ENCODE assay signal across 22 cellular contexts in the genomic region with DNA sequence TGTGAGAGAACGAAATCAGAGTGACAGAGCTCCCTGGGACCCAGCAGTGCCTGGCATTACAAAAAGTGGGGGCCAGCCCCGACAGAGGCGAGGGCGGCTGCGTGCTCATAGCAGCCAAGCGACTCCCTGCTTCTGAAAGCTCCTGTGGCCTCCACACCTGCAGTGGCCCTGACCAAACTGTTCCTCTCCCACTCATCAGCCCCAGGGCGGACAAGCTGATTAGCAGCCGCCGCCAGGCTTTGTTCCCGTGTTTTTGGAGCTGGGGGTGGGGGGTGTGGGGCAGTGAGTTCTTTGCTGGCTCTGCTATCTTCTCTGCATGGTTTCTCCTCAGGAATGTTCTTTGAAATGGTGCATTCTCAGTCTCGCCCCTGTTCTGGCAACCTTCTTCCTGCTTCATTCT.
"Had no signal": no experiment of that assay in that cellular context is flagged by ENCODE, and none has a peak within 500 bp of the region (broad histone marks: within the 10 kb centered on the region; RNA-seq: fewer than 3 reads in every experiment).

No MANE protein-coding gene starts in this region.

- DNase-seq: activated CD4-positive, alpha-beta T cell treated with anti-CD3 and anti-CD28 coated beads for 4 hours; activated CD8-positive, alpha-beta T cell treated with anti-CD3 and anti-CD28 coated beads for 36 hours; activated gamma-delta T cell; activated T-cell treated with anti-CD3 and anti-CD28 coated beads, Interleukin-2, amount 50 U/mL, for 72 hours; amniotic stem cell; brain microvascular endothelial cell; effector CD8-positive, alpha-beta T cell; foreskin fibroblast; glutamatergic neuron; islet precursor cell; left lung; mammary epithelial cell; naive B cell; stimulated activated CD4-positive, alpha-beta T cell treated with anti-CD3 and anti-CD28 coated beads, Interleukin-2, amount 100 ng/mL, for 48 hours; tibial artery; uterus had no signal

- ATAC-seq: activated CD8-positive, alpha-beta T cell treated with anti-CD3 and anti-CD28 coated beads for 36 hours; activated T-cell treated with anti-CD3 and anti-CD28 coated beads, Interleukin-2, amount 50 U/mL, for 72 hours; left lung; stimulated activated memory B cell treated with anti-CD40 and anti-IgM and Interleukin-4, amounts not matched to agents 10 μg/mL and 1 μg/mL and 100 μg/mL, for 72 hours had no signal

- H3K4me1 ChIP-seq: left lung, tibial artery, uterus had no signal

- H3K4me3 ChIP-seq: coronary artery, left lung, tibial artery, uterus had no signal

- H3K9me3 ChIP-seq: left lung, neutrophil, tibial artery, uterus had no signal

- H3K36me3 ChIP-seq: brain microvascular endothelial cell, left lung, uterus had no signal

- H3K9me3 Mint-ChIP-seq: activated CD8-positive, alpha-beta T cell treated with anti-CD3 and anti-CD28 coated beads for 36 hours; activated T-cell treated with anti-CD3 and anti-CD28 coated beads, Interleukin-2, amount 50 U/mL, for 72 hours; central memory CD8-positive, alpha-beta T cell; naive B cell; stimulated activated memory B cell treated with anti-CD40 and anti-IgM and Interleukin-4, amounts not matched to agents 10 μg/mL and 1 μg/mL and 100 μg/mL, for 72 hours; T-helper 1 cell treated with Interleukin-12 subunit alpha and Interleukin-12 subunit beta and Interleukin-4 antibody, amounts not matched to agents 30 μg/mL and 1 μg/mL, for 36 hours had no signal

- H3K27me3 ChIP-seq: neutrophil, tibial artery, uterus had no signal

- H3K4me3 Mint-ChIP-seq: activated CD8-positive, alpha-beta T cell treated with anti-CD3 and anti-CD28 coated beads for 36 hours; activated naive CD8-positive, alpha-beta T cell; activated T-cell treated with anti-CD3 and anti-CD28 coated beads, Interleukin-2, amount 50 U/mL, for 72 hours; central memory CD8-positive, alpha-beta T cell; naive B cell; stimulated activated memory B cell treated with anti-CD40 and anti-IgM and Interleukin-4, amounts not matched to agents 10 μg/mL and 1 μg/mL and 100 μg/mL, for 72 hours; T-helper 1 cell treated with Interleukin-12 subunit alpha and Interleukin-12 subunit beta and Interleukin-4 antibody, amounts not matched to agents 30 μg/mL and 1 μg/mL, for 36 hours had no signal

- H3K4me1 Mint-ChIP-seq: central memory CD8-positive, alpha-beta T cell; naive B cell; stimulated activated memory B cell treated with anti-CD40 and anti-IgM and Interleukin-4, amounts not matched to agents 10 μg/mL and 1 μg/mL and 100 μg/mL, for 72 hours had no signal

- H3K27ac Mint-ChIP-seq: activated CD8-positive, alpha-beta T cell treated with anti-CD3 and anti-CD28 coated beads for 36 hours; activated naive CD8-positive, alpha-beta T cell; activated T-cell treated with anti-CD3 and anti-CD28 coated beads, Interleukin-2, amount 50 U/mL, for 72 hours; naive B cell; stimulated activated memory B cell treated with anti-CD40 and anti-IgM and Interleukin-4, amounts not matched to agents 10 μg/mL and 1 μg/mL and 100 μg/mL, for 72 hours; T-helper 1 cell treated with Interleukin-12 subunit alpha and Interleukin-12 subunit beta and Interleukin-4 antibody, amounts not matched to agents 30 μg/mL and 1 μg/mL, for 36 hours had no signal

- H3K36me3 Mint-ChIP-seq: activated naive CD8-positive, alpha-beta T cell; naive B cell; stimulated activated memory B cell treated with anti-CD40 and anti-IgM and Interleukin-4, amounts not matched to agents 10 μg/mL and 1 μg/mL and 100 μg/mL, for 72 hours had no signal

- H3K27me3 Mint-ChIP-seq: stimulated activated memory B cell treated with anti-CD40 and anti-IgM and Interleukin-4, amounts not matched to agents 10 μg/mL and 1 μg/mL and 100 μg/mL, for 72 hours had no signal

- H3K27ac ChIP-seq: brain microvascular endothelial cell, coronary artery, left lung, neutrophil, tibial artery, uterus had no signal
